1 cellular context compared by ENCODE assay signal in genomic region chr17:82291582-82292250, GRCh38.
TF ChIP-seq lines count a peak whose summit lies in the region.

No MANE protein-coding gene starts in this region.

TF ChIP-seq in IMR-90, 13 proteins besides CTCF, POLR2A, EP300 and RAD21 (continued from another document):
- TF ChIP-seq MXI1 (IDR thresholded peaks at IDR 0.05; ENCODE audit: borderline replicate concordance, low read depth, low read length) (no peak), USF2 (IDR thresholded peaks at IDR 0.05; ENCODE audit: low read depth, low read length) (no peak), CEBPB (IDR thresholded peaks at IDR 0.05; ENCODE audit: low read depth, low read length) (no peak)
